17 cellular contexts compared by ENCODE assay signal in genomic region chr17:19301274-19301946, GRCh38.
DNase-seq lines count a peak whose midpoint lies in the region; ATAC-seq and TF ChIP-seq lines count a peak whose summit lies in the region.
"Had no signal": no experiment of that assay in that cellular context is flagged by ENCODE, and none has a peak within 500 bp of the region (broad histone marks: within the 10 kb centered on the region; RNA-seq: fewer than 3 reads in every experiment).

No MANE protein-coding gene starts in this region.

- no peaks in the 10 kb centered on the region for H3K9me3 Mint-ChIP-seq in naive B cell
- H3K9me3 Mint-ChIP-seq: stimulated activated effector memory CD8-positive, alpha-beta T cell treated with anti-CD3 and anti-CD28 coated beads, Interleukin-12 subunit alpha, Interleukin-12 subunit beta, amount 100 ng/mL, for 72 hours had no signal

- TF ChIP-seq POLR2A in thyroid gland (IDR thresholded peaks at IDR 0.05): no peak

- H3K36me3 Mint-ChIP-seq in naive B cell: no peaks in the 10 kb centered on the region
- H3K36me3 Mint-ChIP-seq: stimulated activated effector memory CD8-positive, alpha-beta T cell treated with anti-CD3 and anti-CD28 coated beads, Interleukin-12 subunit alpha, Interleukin-12 subunit beta, amount 100 ng/mL, for 72 hours had no signal

- no TSS peak for BruUV-seq in A673 (replicated peaks; lab: Mats Ljungman, UMichigan)

- POLR2A ChIA-PET in A673 (lab: Charles Lee; ENCODE audit: low non-redundant PET): no interaction called here

- H3K27me3 Mint-ChIP-seq in naive B cell: peaks cover 0 to 16% (median 6%) of the 10 kb centered on the region in 3 donors

- H3K4me1 ChIP-seq in heart right ventricle (peaks cover 19 to 96% (median 84%) of the 10 kb centered on the region in 9 donors), thyroid gland (peaks cover 36 to 70% of the 10 kb centered on the region in 2 donors), A673 (ENCODE audit: insufficient read depth, low read length, poor library complexity, severe bottlenecking) (no peaks in the 10 kb centered on the region)

- ATAC-seq in heart right ventricle: peak in 4 of 8 donors; percentile 10 to 56 (median 42)
- ATAC-seq in naive B cell (ENCODE audit: low read depth in 2 of 2): no peak
- ATAC-seq: HCT116; stimulated activated effector memory CD8-positive, alpha-beta T cell treated with anti-CD3 and anti-CD28 coated beads, Interleukin-12 subunit alpha, Interleukin-12 subunit beta, amount 100 ng/mL, for 72 hours had no signal

- CTCF ChIA-PET in A673 (lab: Charles Lee): no interaction called here

- H3K4me3 ChIP-seq in heart right ventricle: no peak overlapping the region
- no peak overlapping the region for H3K4me3 ChIP-seq in thyroid gland (replicated peaks in 1 of 3)
- H3K4me3 ChIP-seq in A673 (ENCODE audit: low read depth, low read length, poor library complexity, severe bottlenecking): no peak overlapping the region

- H3K27me3 ChIP-seq in heart right ventricle: peaks cover 0 to 56% (median 0%) of the 10 kb centered on the region in 7 donors
- H3K27me3 ChIP-seq in thyroid gland: no peaks in the 10 kb centered on the region
- H3K27me3 ChIP-seq in A673 (replicated peaks; ENCODE audit: insufficient read depth, low read depth, low read length, poor library complexity): no peaks in the 10 kb centered on the region

- H3K27ac ChIP-seq in angular gyrus (ENCODE audit: low read depth, low read length) (peak overlapping the region; percentile 80), heart right ventricle (peak overlapping the region in 9 of 10 donors; percentile 14 to 89 (median 77)), thyroid gland (peak overlapping the region; percentile 58 to 86 (median 76)), A673 (ENCODE audit: low read depth, low read length, poor library complexity, severe bottlenecking) (no peak overlapping the region)

- H3K36me3 ChIP-seq in heart right ventricle (peaks cover 0 to 10% (median 0%) of the 10 kb centered on the region in 9 donors), thyroid gland (no peaks in the 10 kb centered on the region), A673 (ENCODE audit: insufficient read depth, low read length, poor library complexity, severe bottlenecking) (no peaks in the 10 kb centered on the region)

- H3K4me1 Mint-ChIP-seq in naive B cell: peaks cover 37 to 54% (median 52%) of the 10 kb centered on the region in 3 donors

- TF ChIP-seq CTCF in heart right ventricle (IDR thresholded peaks at IDR 0.05) (no peak), thyroid gland (IDR thresholded peaks at IDR 0.05) (no peak), A673 (conservative IDR thresholded peaks at IDR 0.05; ENCODE audit: low read depth, low read length) (no peak)

- DNase-seq in heart right ventricle: no peak
- DNase-seq in naive B cell: no peak
- DNase-seq in thyroid gland: peak; percentile 91 to 92
- DNase-seq in A673 (ENCODE audit: low spot score): no peak
- no peak for DNase-seq in retina
- no peak for DNase-seq in globus pallidus (ENCODE audit: low spot score)
- DNase-seq in activated CD8-positive, alpha-beta memory T cell treated with anti-CD3 and anti-CD28 coated beads, Interleukin-2, amount 50 U/mL, for 4 hours: no peak
- DNase-seq: activated CD4-positive, alpha-beta T cell treated with anti-CD3 and anti-CD28 coated beads for 48 hours; activated gamma-delta T cell treated with Interleukin-2 at 50 U/mL for 16 hours; anterior cingulate cortex; COR-L47; MV-4-11; NCI-H187 treated with DMSO at 0.1 percent for 48 hours; NCI-H446 treated with DMSO at 0.1 percent for 48 hours had no signal

- H3K9me3 ChIP-seq in heart right ventricle: no peaks in the 10 kb centered on the region
- no peaks in the 10 kb centered on the region for H3K9me3 ChIP-seq in thyroid gland
- H3K9me3 ChIP-seq in A673 (ENCODE audit: low read depth, low read length, poor library complexity, severe bottlenecking): no peaks in the 10 kb centered on the region

- H3K27ac Mint-ChIP-seq in naive B cell: peak overlapping the region in 5 of 6 donors; percentile 36 to 98 (median 66)
- H3K27ac Mint-ChIP-seq: stimulated activated effector memory CD8-positive, alpha-beta T cell treated with anti-CD3 and anti-CD28 coated beads, Interleukin-12 subunit alpha, Interleukin-12 subunit beta, amount 100 ng/mL, for 72 hours had no signal

- intact Hi-C loops in heart right ventricle (cut with DNase I) (loop anchor here in 1 of 10 donors (5.0 kb wide), 1 partner anchor 39 kb away; no protein-coding TSS in a partner anchor), thyroid gland (cut with DNase I) (no loop called here), A673 (cut with micrococcal nuclease; ENCODE audit: unreplicated experiment) (no loop called here)

- peak overlapping the region in 1 of 8 donors; percentile 8 for H3K4me3 Mint-ChIP-seq in naive B cell
- H3K4me3 Mint-ChIP-seq: stimulated activated effector memory CD8-positive, alpha-beta T cell treated with anti-CD3 and anti-CD28 coated beads, Interleukin-12 subunit alpha, Interleukin-12 subunit beta, amount 100 ng/mL, for 72 hours had no signal

- 59 to 72% methylated on average over 5 of the region's 5 CpGs for WGBS in heart right ventricle, 2 donors
- 57 to 59% methylated on average over 5 of the region's 5 CpGs for WGBS in thyroid gland, 2 donors

Comparison
In these comparisons a context has a peak if more than half of its experiments do, and no peak if none do; other contexts are left out.
1. DNase-seq: peak in thyroid gland (2 of 2); none in heart right ventricle (0 of 2), naive B cell (single experiment), A673 (single experiment), retina (single experiment), globus pallidus (single experiment) and activated CD8-positive, alpha-beta memory T cell treated with anti-CD3 and anti-CD28 coated beads, Interleukin-2, amount 50 U/mL, for 4 hours (single experiment).